1 cellular context compared by ENCODE assay signal in genomic region chr2:128638741-128639477, GRCh38.
TF ChIP-seq lines count a peak whose summit lies in the region.

No MANE protein-coding gene starts in this region.

TF ChIP-seq in H1, 55 proteins besides CTCF, POLR2A, EP300 and RAD21 (continued from another document):
- TF ChIP-seq TEAD4 (IDR thresholded peaks at IDR 0.05; ENCODE audit: low read depth, low read length): peak; percentile 99
- peak; percentile 31 for TF ChIP-seq CTBP2 (IDR thresholded peaks at IDR 0.05; ENCODE audit: borderline replicate concordance, insufficient read depth, insufficient read length, low read length)
- TF ChIP-seq TAF1 (IDR thresholded peaks at IDR 0.05; ENCODE audit: low read depth, low read length): peak; percentile 40
- TF ChIP-seq E2F6 (IDR thresholded peaks at IDR 0.05): peak; percentile 10; the same call in 1 of the 2 replicates
- TF ChIP-seq ASH2L (IDR thresholded peaks at IDR 0.05; ENCODE audit: low read length): peak; percentile 88
- peak; percentile 92 for TF ChIP-seq POU5F1 (IDR thresholded peaks at IDR 0.05; ENCODE audit: low read depth, low read length)
